10 cellular contexts compared by ENCODE assay signal in genomic region chr9:89467278-89467625, GRCh38. TPM values are rescaled to one million over a fixed set of nuclear protein-coding genes. Genes with fewer than 3 reads are reported as not detected.
A peak's percentile ranks its signal among the peaks of the same experiment; 100 is the strongest.
DNase-seq lines count a peak whose midpoint lies in the region; ATAC-seq and FAIRE-seq lines count a peak whose summit lies in the region.
"Had no signal": no experiment of that assay in that cellular context is flagged by ENCODE, and none has a peak within 500 bp of the region (broad histone marks: within the 10 kb centered on the region; RNA-seq: fewer than 3 reads in every experiment).

No MANE protein-coding gene starts in this region.

- ATAC-seq in GM19025 (IDR thresholded peaks at IDR 0.05; ENCODE audit: low read depth, unreplicated experiment) (peak; percentile 1), GM21825 (IDR thresholded peaks at IDR 0.05; ENCODE audit: unreplicated experiment) (peak; percentile 6), naive B cell (ENCODE audit: low read depth in 2 of 2) (peak in 1 of 2 donors; percentile 5), GM18907 (IDR thresholded peaks at IDR 0.05; ENCODE audit: unreplicated experiment) (no peak)
- ATAC-seq: K562 had no signal

- DNase-seq in naive B cell: no peak
- DNase-seq in NCI-H146 (lab: John Stamatoyannopoulos, UW): no peak
- DNase-seq in GM19239 (ENCODE audit: insufficient read length, low spot score): no peak
- no peak for DNase-seq in pons (ENCODE audit: low spot score)
- DNase-seq: hypothalamus had no signal

- H3K9me3 Mint-ChIP-seq in IgD-negative memory B cell: no peaks in the 10 kb centered on the region
- H3K9me3 Mint-ChIP-seq in naive B cell: no peaks in the 10 kb centered on the region

- H3K4me1 Mint-ChIP-seq in IgD-negative memory B cell (peaks cover 68 to 87% (median 68%) of the 10 kb centered on the region in 3 donors), naive B cell (peaks cover 83 to 97% (median 91%) of the 10 kb centered on the region in 3 donors)

- H3K27me3 Mint-ChIP-seq in IgD-negative memory B cell (no peaks in the 10 kb centered on the region), naive B cell (no peaks in the 10 kb centered on the region)

- H3K27ac Mint-ChIP-seq in IgD-negative memory B cell (peak overlapping the region; percentile 67 to 94 (median 84)), naive B cell (peak overlapping the region; percentile 73 to 96 (median 89))

- H3K36me3 Mint-ChIP-seq in IgD-negative memory B cell: peaks cover 3% of the 10 kb centered on the region
- peaks cover 0 to 4% of the 10 kb centered on the region in 2 donors for H3K36me3 Mint-ChIP-seq in naive B cell

- H3K4me3 Mint-ChIP-seq in IgD-negative memory B cell (peak overlapping the region; percentile 22 to 93 (median 73)), naive B cell (peak overlapping the region in 5 of 8 donors; percentile 44 to 79 (median 73))

- no peak for FAIRE-seq in GM19239 (lab: Jason Lieb, UNC)
- FAIRE-seq: K562 had no signal

RNA-seq across cellular contexts. Expression of gene SEMA4D, which starts 30.7 kb away (rescaled TPM):
- polyA plus RNA-seq in IgD-negative memory B cell (35.3 TPM), naive B cell (ENCODE audit: low read depth in 6 of 6) (10 to 100 TPM; 13.4 to 38.2 (median 21.5) TPM)
